In the genomic region with DNA sequence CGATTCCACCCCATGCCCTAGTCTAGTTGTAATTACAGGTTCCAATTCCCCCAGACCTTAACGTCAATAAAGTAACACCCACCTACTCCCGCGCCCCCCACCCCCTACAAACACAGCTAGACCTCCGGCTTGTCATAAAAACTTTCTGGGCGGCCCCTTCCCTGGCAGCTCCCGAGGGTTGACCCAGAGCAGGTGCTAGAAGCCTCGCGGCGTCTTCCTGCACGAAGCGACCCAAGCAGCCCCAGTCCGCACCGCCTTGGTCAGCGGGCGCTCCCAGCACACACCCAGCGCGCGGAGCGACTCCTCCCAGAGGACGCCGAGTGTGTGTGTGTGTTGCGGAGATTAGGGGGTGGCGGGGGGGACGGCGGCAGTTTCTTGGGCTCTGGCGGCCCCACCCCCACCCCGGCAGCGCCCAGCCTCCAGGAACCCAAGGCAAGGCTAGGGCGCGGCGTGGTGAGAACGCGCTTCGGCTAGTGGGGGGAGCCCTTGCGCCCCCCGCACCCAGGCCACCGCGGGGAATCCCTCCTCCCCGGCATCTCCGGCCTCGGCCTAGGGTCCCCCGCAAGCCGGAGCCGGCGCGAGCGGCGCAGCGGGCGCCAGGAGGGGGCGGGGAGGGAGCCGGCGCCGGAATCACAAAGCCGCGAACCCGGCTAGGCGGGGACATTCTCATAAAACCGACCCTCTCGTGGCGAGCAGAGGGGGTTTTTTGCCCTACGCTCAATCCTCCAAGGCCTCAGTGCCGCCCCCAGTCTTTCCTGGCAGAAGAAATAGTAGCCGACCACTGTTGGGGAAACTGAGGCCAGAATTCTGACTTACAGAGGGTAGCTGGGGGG, we compare ENCODE assay signal across 2 cellular contexts.
TF ChIP-seq lines count a peak whose summit lies in the region.

No MANE protein-coding gene starts in this region.

TF ChIP-seq in SK-N-SH, 30 proteins besides CTCF, POLR2A, EP300 and RAD21 (continued from another document):
- TF ChIP-seq TAF1 (IDR thresholded peaks at IDR 0.05; ENCODE audit: borderline replicate concordance, low read depth, low read length): no peak
- no peak for TF ChIP-seq GATA2 (CRISPR knock-in tag; IDR thresholded peaks at IDR 0.05)
- TF ChIP-seq, protein P1, sequence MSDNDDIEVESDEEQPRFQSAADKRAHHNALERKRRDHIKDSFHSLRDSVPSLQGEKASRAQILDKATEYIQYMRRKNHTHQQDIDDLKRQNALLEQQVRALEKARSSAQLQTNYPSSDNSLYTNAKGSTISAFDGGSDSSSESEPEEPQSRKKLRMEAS (IDR thresholded peaks at IDR 0.05; ENCODE audit: low read depth): no peak
- TF ChIP-seq YY1 (IDR thresholded peaks at IDR 0.05; ENCODE audit: low read depth): no peak
- no peak for TF ChIP-seq NFIC (IDR thresholded peaks at IDR 0.05; ENCODE audit: borderline replicate concordance)
- TF ChIP-seq, protein P2, sequence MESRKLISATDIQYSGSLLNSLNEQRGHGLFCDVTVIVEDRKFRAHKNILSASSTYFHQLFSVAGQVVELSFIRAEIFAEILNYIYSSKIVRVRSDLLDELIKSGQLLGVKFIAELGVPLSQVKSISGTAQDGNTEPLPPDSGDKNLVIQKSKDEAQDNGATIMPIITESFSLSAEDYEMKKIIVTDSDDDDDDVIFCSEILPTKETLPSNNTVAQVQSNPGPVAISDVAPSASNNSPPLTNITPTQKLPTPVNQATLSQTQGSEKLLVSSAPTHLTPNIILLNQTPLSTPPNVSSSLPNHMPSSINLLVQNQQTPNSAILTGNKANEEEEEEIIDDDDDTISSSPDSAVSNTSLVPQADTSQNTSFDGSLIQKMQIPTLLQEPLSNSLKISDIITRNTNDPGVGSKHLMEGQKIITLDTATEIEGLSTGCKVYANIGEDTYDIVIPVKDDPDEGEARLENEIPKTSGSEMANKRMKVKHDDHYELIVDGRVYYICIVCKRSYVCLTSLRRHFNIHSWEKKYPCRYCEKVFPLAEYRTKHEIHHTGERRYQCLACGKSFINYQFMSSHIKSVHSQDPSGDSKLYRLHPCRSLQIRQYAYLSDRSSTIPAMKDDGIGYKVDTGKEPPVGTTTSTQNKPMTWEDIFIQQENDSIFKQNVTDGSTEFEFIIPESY (IDR thresholded peaks at IDR 0.05; ENCODE audit: borderline replicate concordance, low read depth): no peak
- TF ChIP-seq CHD2 (IDR thresholded peaks at IDR 0.05; ENCODE audit: low read length, partially characterized antibody): no peak
- no peak for TF ChIP-seq GABPA (IDR thresholded peaks at IDR 0.05; ENCODE audit: low read depth)
- no peak for TF ChIP-seq FOXM1 (IDR thresholded peaks at IDR 0.05; ENCODE audit: low read depth)
- TF ChIP-seq RCOR1 (IDR thresholded peaks at IDR 0.05; ENCODE audit: low read length): no peak
- TF ChIP-seq MXI1 (IDR thresholded peaks at IDR 0.05; ENCODE audit: low read depth, low read length): no peak; the same call in 1 of the 2 replicates
- no peak for TF ChIP-seq NRF1 (IDR thresholded peaks at IDR 0.05; ENCODE audit: low read depth, low read length)
- no peak for TF ChIP-seq RFX5 (IDR thresholded peaks at IDR 0.05; ENCODE audit: low read length)
- TF ChIP-seq MEF2A (IDR thresholded peaks at IDR 0.05; ENCODE audit: borderline replicate concordance, low read depth): no peak
- TF ChIP-seq JUND (IDR thresholded peaks at IDR 0.05): no peak
- TF ChIP-seq, protein P3, sequence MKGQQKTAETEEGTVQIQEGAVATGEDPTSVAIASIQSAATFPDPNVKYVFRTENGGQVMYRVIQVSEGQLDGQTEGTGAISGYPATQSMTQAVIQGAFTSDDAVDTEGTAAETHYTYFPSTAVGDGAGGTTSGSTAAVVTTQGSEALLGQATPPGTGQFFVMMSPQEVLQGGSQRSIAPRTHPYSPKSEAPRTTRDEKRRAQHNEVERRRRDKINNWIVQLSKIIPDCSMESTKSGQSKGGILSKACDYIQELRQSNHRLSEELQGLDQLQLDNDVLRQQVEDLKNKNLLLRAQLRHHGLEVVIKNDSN (IDR thresholded peaks at IDR 0.05; ENCODE audit: borderline replicate concordance, low read depth): no peak

TF ChIP-seq in SK-N-SH treated with all-trans-retinoic acid at 6 μM for 48 hours, 23 proteins besides CTCF, POLR2A, EP300 and RAD21 (continued from another document):
- TF ChIP-seq, protein P4, sequence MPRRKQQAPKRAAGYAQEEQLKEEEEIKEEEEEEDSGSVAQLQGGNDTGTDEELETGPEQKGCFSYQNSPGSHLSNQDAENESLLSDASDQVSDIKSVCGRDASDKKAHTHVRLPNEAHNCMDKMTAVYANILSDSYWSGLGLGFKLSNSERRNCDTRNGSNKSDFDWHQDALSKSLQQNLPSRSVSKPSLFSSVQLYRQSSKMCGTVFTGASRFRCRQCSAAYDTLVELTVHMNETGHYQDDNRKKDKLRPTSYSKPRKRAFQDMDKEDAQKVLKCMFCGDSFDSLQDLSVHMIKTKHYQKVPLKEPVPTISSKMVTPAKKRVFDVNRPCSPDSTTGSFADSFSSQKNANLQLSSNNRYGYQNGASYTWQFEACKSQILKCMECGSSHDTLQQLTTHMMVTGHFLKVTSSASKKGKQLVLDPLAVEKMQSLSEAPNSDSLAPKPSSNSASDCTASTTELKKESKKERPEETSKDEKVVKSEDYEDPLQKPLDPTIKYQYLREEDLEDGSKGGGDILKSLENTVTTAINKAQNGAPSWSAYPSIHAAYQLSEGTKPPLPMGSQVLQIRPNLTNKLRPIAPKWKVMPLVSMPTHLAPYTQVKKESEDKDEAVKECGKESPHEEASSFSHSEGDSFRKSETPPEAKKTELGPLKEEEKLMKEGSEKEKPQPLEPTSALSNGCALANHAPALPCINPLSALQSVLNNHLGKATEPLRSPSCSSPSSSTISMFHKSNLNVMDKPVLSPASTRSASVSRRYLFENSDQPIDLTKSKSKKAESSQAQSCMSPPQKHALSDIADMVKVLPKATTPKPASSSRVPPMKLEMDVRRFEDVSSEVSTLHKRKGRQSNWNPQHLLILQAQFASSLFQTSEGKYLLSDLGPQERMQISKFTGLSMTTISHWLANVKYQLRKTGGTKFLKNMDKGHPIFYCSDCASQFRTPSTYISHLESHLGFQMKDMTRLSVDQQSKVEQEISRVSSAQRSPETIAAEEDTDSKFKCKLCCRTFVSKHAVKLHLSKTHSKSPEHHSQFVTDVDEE (CRISPR knock-in tag; IDR thresholded peaks at IDR 0.05): no peak
- no peak for TF ChIP-seq ZFP30 (CRISPR knock-in tag; IDR thresholded peaks at IDR 0.05)
- TF ChIP-seq, protein P5, sequence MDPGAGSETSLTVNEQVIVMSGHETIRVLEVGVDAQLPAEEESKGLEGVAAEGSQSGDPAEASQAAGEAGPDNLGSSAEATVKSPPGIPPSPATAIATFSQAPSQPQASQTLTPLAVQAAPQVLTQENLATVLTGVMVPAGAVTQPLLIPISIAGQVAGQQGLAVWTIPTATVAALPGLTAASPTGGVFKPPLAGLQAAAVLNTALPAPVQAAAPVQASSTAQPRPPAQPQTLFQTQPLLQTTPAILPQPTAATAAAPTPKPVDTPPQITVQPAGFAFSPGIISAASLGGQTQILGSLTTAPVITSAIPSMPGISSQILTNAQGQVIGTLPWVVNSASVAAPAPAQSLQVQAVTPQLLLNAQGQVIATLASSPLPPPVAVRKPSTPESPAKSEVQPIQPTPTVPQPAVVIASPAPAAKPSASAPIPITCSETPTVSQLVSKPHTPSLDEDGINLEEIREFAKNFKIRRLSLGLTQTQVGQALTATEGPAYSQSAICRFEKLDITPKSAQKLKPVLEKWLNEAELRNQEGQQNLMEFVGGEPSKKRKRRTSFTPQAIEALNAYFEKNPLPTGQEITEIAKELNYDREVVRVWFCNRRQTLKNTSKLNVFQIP (CRISPR knock-in tag; IDR thresholded peaks at IDR 0.05; ENCODE audit: borderline replicate concordance, low read depth): no peak
- no peak for TF ChIP-seq TCF4 (CRISPR knock-in tag; IDR thresholded peaks at IDR 0.05; ENCODE audit: borderline replicate concordance)
